ENCODE assay signal across 1 cellular context in the genomic region with DNA sequence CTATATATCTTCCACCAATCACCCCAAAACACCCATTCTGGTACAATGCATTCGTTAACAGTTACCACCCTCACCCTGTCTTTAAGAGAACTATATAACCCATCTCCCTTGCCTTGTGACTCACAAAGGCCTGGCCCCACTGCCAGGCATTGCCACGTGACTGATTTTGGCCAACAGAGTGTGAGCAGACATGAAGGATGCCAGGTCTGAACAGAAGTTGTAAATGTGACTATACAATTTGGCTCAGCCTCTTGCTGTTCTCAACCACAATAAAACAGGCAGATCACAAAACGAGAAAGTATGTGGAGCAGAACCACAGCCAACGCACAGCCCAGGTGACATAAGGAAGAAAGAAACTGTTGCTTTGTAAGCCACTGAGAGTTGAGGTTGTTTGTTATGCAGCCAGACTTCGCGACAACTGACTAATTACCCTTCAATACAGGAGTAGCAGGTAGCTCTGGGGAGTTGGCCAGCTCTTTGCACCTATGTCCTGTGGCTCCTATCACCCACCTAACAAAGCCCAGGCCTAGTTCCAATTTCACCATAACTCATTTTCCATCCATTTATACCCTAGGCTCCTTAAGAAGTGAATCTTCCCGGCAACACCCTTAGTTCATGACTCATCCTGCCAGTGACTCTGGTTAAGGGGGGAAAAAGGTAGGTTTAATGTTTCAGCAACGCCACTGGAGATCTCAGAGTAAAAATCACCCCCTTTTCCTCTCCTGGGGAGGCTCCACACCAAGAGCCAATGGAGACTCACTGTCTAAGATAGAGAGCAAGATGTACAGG.
TF ChIP-seq lines count a peak whose summit lies in the region.

No MANE protein-coding gene starts in this region.

TF ChIP-seq in GM12878, 131 proteins besides CTCF, POLR2A, EP300 and RAD21:
- TF ChIP-seq, protein P1, sequence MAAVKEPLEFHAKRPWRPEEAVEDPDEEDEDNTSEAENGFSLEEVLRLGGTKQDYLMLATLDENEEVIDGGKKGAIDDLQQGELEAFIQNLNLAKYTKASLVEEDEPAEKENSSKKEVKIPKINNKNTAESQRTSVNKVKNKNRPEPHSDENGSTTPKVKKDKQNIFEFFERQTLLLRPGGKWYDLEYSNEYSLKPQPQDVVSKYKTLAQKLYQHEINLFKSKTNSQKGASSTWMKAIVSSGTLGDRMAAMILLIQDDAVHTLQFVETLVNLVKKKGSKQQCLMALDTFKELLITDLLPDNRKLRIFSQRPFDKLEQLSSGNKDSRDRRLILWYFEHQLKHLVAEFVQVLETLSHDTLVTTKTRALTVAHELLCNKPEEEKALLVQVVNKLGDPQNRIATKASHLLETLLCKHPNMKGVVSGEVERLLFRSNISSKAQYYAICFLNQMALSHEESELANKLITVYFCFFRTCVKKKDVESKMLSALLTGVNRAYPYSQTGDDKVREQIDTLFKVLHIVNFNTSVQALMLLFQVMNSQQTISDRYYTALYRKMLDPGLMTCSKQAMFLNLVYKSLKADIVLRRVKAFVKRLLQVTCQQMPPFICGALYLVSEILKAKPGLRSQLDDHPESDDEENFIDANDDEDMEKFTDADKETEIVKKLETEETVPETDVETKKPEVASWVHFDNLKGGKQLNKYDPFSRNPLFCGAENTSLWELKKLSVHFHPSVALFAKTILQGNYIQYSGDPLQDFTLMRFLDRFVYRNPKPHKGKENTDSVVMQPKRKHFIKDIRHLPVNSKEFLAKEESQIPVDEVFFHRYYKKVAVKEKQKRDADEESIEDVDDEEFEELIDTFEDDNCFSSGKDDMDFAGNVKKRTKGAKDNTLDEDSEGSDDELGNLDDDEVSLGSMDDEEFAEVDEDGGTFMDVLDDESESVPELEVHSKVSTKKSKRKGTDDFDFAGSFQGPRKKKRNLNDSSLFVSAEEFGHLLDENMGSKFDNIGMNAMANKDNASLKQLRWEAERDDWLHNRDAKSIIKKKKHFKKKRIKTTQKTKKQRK (IDR thresholded peaks at IDR 0.05; ENCODE audit: low read depth, low read length): no peak
- TF ChIP-seq RAD51 (IDR thresholded peaks at IDR 0.05) (peak; percentile 70; the same call in 1 of the 2 replicates), ZZZ3 (IDR thresholded peaks at IDR 0.05; ENCODE audit: control insufficient read depth, insufficient read length, low read depth) (no peak), ZNF622 (IDR thresholded peaks at IDR 0.05) (no peak), IKZF2 (IDR thresholded peaks at IDR 0.05) (no peak), MTA3 (IDR thresholded peaks at IDR 0.05; ENCODE audit: borderline replicate concordance, low read length) (no peak), CEBPB (IDR thresholded peaks at IDR 0.05; ENCODE audit: borderline replicate concordance in 1 of 2, low read depth in 2 of 2, low read length in 2 of 2) (no peak), SMC3 (IDR thresholded peaks at IDR 0.05; ENCODE audit: borderline replicate concordance, low read length) (no peak), SMARCA5 (IDR thresholded peaks at IDR 0.05) (no peak), RB1 (IDR thresholded peaks at IDR 0.05; ENCODE audit: borderline replicate concordance) (no peak), IKZF1 (conservative IDR thresholded peaks at IDR 0.05) (no peak), RBBP5 (conservative IDR thresholded peaks at IDR 0.05) (no peak)
- TF ChIP-seq, protein P2, sequence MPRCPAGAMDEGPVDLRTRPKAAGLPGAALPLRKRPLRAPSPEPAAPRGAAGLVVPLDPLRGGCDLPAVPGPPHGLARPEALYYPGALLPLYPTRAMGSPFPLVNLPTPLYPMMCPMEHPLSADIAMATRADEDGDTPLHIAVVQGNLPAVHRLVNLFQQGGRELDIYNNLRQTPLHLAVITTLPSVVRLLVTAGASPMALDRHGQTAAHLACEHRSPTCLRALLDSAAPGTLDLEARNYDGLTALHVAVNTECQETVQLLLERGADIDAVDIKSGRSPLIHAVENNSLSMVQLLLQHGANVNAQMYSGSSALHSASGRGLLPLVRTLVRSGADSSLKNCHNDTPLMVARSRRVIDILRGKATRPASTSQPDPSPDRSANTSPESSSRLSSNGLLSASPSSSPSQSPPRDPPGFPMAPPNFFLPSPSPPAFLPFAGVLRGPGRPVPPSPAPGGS (IDR thresholded peaks at IDR 0.05; ENCODE audit: borderline replicate concordance, insufficient read depth, low read depth, low read length, poor library complexity, severe bottlenecking): no peak
- TF ChIP-seq, protein P3, sequence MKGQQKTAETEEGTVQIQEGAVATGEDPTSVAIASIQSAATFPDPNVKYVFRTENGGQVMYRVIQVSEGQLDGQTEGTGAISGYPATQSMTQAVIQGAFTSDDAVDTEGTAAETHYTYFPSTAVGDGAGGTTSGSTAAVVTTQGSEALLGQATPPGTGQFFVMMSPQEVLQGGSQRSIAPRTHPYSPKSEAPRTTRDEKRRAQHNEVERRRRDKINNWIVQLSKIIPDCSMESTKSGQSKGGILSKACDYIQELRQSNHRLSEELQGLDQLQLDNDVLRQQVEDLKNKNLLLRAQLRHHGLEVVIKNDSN (IDR thresholded peaks at IDR 0.05; ENCODE audit: borderline replicate concordance, extremely low read length, insufficient read depth, low read depth, low read length): peak; percentile 37
- TF ChIP-seq, protein P4, sequence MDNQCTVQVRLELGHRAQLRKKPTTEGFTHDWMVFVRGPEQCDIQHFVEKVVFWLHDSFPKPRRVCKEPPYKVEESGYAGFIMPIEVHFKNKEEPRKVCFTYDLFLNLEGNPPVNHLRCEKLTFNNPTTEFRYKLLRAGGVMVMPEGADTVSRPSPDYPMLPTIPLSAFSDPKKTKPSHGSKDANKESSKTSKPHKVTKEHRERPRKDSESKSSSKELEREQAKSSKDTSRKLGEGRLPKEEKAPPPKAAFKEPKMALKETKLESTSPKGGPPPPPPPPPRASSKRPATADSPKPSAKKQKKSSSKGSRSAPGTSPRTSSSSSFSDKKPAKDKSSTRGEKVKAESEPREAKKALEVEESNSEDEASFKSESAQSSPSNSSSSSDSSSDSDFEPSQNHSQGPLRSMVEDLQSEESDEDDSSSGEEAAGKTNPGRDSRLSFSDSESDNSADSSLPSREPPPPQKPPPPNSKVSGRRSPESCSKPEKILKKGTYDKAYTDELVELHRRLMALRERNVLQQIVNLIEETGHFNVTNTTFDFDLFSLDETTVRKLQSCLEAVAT (IDR thresholded peaks at IDR 0.05): no peak
- TF ChIP-seq, protein P5, sequence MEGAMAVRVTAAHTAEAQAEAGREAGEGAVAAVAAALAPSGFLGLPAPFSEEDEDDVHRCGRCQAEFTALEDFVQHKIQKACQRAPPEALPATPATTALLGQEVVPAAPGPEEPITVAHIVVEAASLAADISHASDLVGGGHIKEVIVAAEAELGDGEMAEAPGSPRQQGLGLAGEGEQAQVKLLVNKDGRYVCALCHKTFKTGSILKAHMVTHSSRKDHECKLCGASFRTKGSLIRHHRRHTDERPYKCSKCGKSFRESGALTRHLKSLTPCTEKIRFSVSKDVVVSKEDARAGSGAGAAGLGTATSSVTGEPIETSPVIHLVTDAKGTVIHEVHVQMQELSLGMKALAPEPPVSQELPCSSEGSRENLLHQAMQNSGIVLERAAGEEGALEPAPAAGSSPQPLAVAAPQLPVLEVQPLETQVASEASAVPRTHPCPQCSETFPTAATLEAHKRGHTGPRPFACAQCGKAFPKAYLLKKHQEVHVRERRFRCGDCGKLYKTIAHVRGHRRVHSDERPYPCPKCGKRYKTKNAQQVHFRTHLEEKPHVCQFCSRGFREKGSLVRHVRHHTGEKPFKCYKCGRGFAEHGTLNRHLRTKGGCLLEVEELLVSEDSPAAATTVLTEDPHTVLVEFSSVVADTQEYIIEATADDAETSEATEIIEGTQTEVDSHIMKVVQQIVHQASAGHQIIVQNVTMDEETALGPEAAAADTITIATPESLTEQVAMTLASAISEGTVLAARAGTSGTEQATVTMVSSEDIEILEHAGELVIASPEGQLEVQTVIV (IDR thresholded peaks at IDR 0.05; ENCODE audit: borderline replicate concordance, partially characterized antibody): no peak
